In genomic region chr12:25387136-25388050, GRCh38 we compare ENCODE assay signal across 8 cellular contexts.
DNase-seq lines count a peak whose midpoint lies in the region; FAIRE-seq and TF ChIP-seq lines count a peak whose summit lies in the region.

No MANE protein-coding gene starts in this region.

- peak; percentile 85 for FAIRE-seq in GM19239 (lab: Jason Lieb, UNC)

- no peak overlapping the region for H3K27ac ChIP-seq in substantia nigra (ENCODE audit: low read depth, low read length, poor library complexity, severe bottlenecking)

- in situ Hi-C loops in SK-MEL-5 (cut with HindIII; ENCODE audit: low pct_unique_long_range_greater_than_20kb, low sequenced_read_pairs): no loop called here

- DNase-seq in AG09309 (ENCODE audit: low read depth) (peak; percentile 69), GM19239 (ENCODE audit: insufficient read length, low spot score) (peak; percentile 62), MV-4-11 (lab: John Stamatoyannopoulos, UW) (peak; percentile 80), SK-MEL-5 (ENCODE audit: low read depth, low spot score) (peak; percentile 93), glomerular visceral epithelial cell (ENCODE audit: extremely low spot score) (peak; percentile 84), occipital lobe (lab: John Stamatoyannopoulos, UW) (peak; percentile 66), substantia nigra (lab: John Stamatoyannopoulos, UW) (peak in 47 of 49 donors; percentile 4 to 85 (median 60))
- DNase-seq in activated naive CD4-positive, alpha-beta T cell treated with anti-CD3 and anti-CD28 coated beads, Interleukin-2, amount 50 U/mL, for 16 hours: peak; percentile 74

- H3K4me3 ChIP-seq in AG09309 (ENCODE audit: control insufficient read depth, low read depth, low read length): peak overlapping the region; percentile 67

- peak; percentile 79 for TF ChIP-seq CTCF in AG09309 (IDR thresholded peaks at IDR 0.05; ENCODE audit: control insufficient read depth, insufficient read depth, low read depth, low read length, missing control alignments)
